ENCODE assay signal across 2 cellular contexts in the genomic region with DNA sequence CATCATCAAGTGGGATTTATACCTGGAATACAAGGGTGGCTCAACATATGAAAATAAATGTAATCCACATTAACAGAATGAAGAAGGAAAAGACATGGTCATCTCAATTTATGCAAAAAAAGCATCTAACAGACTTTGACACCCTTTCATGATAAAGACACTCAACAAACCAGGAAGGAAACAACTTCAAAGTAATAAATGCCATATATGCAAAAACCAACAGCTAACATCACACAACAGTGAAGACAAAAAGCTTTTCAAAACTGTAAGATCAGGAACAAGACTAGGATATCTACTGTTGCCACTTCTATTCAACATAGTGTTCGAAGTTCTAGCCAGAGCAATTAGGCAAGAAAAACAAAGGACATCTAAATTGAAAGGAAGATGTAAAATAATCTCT.
TF ChIP-seq lines count a peak whose summit lies in the region.

No MANE protein-coding gene starts in this region.

TF ChIP-seq in A549, 52 proteins besides CTCF, POLR2A, EP300 and RAD21 (continued from another document):
- TF ChIP-seq, protein P1, sequence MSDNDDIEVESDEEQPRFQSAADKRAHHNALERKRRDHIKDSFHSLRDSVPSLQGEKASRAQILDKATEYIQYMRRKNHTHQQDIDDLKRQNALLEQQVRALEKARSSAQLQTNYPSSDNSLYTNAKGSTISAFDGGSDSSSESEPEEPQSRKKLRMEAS (IDR thresholded peaks at IDR 0.05) = no peak
- TF ChIP-seq HES2 (IDR thresholded peaks at IDR 0.05) (no peak), MAFK (IDR thresholded peaks at IDR 0.05; ENCODE audit: partially characterized antibody) (peak; percentile 49)

TF ChIP-seq in K562, 482 proteins besides CTCF, POLR2A, EP300 and RAD21 (continued from another document):
- TF ChIP-seq MTA3 (IDR thresholded peaks at IDR 0.05; ENCODE audit: borderline replicate concordance) = no peak
